8 cellular contexts compared by ENCODE assay signal in genomic region chr19:40974633-40975037, GRCh38.
DNase-seq lines count a peak whose midpoint lies in the region; ATAC-seq lines count a peak whose summit lies in the region.

No MANE protein-coding gene starts in this region.

- peak; percentile 65 to 86 for ATAC-seq in activated CD4-positive, CD25-positive, alpha-beta regulatory T cell treated with anti-CD3 and anti-CD28 coated beads, Interleukin-2, amount 50 U/mL, for 24 hours
- no peak for ATAC-seq in GM19463 (IDR thresholded peaks at IDR 0.05; ENCODE audit: unreplicated experiment)

- DNase-seq in NCI-H187 (lab: John Stamatoyannopoulos, UW): peak; percentile 5 to 44
- DNase-seq in NCI-H187 treated with DMSO at 0.1 percent for 48 hours (lab: John Stamatoyannopoulos, UW): no peak
- DNase-seq in NCI-H2196 (lab: John Stamatoyannopoulos, UW; ENCODE audit: unreplicated experiment): peak; percentile 75
- DNase-seq in central memory CD4-positive, alpha-beta T cell: peak; percentile 68
- peak; percentile 67 for DNase-seq in kidney tubule cell (ENCODE audit: low spot score)
- DNase-seq in stimulated activated CD4-positive, alpha-beta T cell treated with anti-CD3 and anti-CD28 coated beads, Interleukin-4, amount 100 ng/mL, for 1 hour: peak; percentile 73
